14 cellular contexts compared by ENCODE assay signal in the genomic region with DNA sequence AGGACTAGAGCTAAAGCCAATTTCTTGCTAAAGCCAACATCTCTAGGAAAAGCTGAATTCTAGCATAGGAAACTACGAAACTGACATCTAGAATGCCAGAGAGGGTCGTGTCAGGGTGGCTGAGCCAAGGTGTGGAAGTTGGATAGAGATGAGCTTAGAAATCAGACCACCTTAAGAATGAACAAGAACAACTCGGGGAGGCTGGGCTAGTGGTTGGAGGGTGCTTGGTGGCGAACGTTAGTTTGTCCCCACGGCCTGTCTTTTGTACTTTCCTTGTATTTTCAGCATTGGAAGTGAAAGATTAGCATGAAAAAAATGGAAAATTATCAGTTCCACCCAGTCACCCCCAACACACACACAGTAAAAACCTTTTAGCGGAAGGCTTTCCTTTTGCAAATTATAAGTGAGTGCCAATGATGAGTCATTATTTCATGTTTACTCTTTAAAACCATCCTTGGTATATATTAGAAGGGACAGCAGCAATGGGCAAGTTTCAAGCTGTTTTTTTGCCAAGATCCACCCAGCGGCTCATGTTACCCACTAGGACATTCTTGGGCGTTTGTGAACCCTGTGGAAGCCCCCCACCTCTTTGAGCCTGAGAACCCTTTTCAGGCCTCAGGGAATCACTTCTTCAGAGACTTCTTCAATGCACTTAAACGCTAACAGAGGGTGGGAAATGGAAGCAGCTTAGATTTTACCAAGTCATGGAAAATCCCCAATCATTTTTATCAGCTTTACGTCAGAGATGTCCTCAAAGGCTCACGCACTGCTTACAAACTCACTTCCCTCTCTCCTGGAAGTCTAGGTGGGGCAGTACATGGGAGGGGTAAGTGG. TPM values are rescaled to one million over a fixed set of nuclear protein-coding genes. Genes with fewer than 3 reads are reported as not detected.
DNase-seq lines count a peak whose midpoint lies in the region; ATAC-seq and TF ChIP-seq lines count a peak whose summit lies in the region.
"Had no signal": no experiment of that assay in that cellular context is flagged by ENCODE, and none has a peak within 500 bp of the region (broad histone marks: within the 10 kb centered on the region; RNA-seq: fewer than 3 reads in every experiment).

No MANE protein-coding gene starts in this region.

- H3K4me3 ChIP-seq in right cardiac atrium (ENCODE audit: low read length) (no peak overlapping the region), left ventricle myocardium inferior (no peak overlapping the region)
- H3K4me3 ChIP-seq: BLaER1 had no signal

- no peaks in the 10 kb centered on the region for H3K36me3 ChIP-seq in left ventricle myocardium inferior
- H3K36me3 ChIP-seq: BLaER1 had no signal

- peak; percentile 64 to 85 for ATAC-seq in right cardiac atrium
- peak; percentile 58 for ATAC-seq in foreskin keratinocyte
- ATAC-seq: stimulated activated memory B cell treated with anti-CD40 and anti-IgM and Interleukin-4, amounts not matched to agents 10 μg/mL and 1 μg/mL and 100 μg/mL, for 72 hours had no signal

- DNase-seq in right cardiac atrium (no peak), left ventricle myocardium inferior (no peak), foreskin keratinocyte (peak; percentile 35 to 62), nephron progenitor cell (no peak), HUDEP-2 (lab: John Stamatoyannopoulos, UW; ENCODE audit: unreplicated experiment in 76 of 76) (no peak), NOMO-1 (lab: John Stamatoyannopoulos, UW; ENCODE audit: unreplicated experiment in 2 of 2) (no peak)
- DNase-seq in activated CD8-positive, alpha-beta memory T cell treated with anti-CD3 and anti-CD28 coated beads, Interleukin-2, amount 50 U/mL, for 4 hours: no peak
- DNase-seq: erythroblast, NCI-H510A had no signal

- intact Hi-C loops in right cardiac atrium (cut with DNase I): no loop called here
- intact Hi-C loops in left ventricle myocardium inferior (cut with micrococcal nuclease): no loop called here

- peaks cover 58% of the 10 kb centered on the region for H3K9me3 Mint-ChIP-seq in nephron progenitor cell
- H3K9me3 Mint-ChIP-seq: stimulated activated memory B cell treated with anti-CD40 and anti-IgM and Interleukin-4, amounts not matched to agents 10 μg/mL and 1 μg/mL and 100 μg/mL, for 72 hours had no signal

- no peak for TF ChIP-seq CTCF in left ventricle myocardium inferior (IDR thresholded peaks at IDR 0.05; ENCODE audit: borderline replicate concordance)
- no peak for TF ChIP-seq CTCF in VCaP (conservative IDR thresholded peaks at IDR 0.05)
- TF ChIP-seq CTCF in foreskin keratinocyte (conservative IDR thresholded peaks at IDR 0.05): no peak
- no peak for TF ChIP-seq CTCF in nephron progenitor cell (IDR thresholded peaks at IDR 0.05)

- H3K4me1 Mint-ChIP-seq in nephron progenitor cell: peaks cover 24% of the 10 kb centered on the region
- H3K4me1 Mint-ChIP-seq: stimulated activated memory B cell treated with anti-CD40 and anti-IgM and Interleukin-4, amounts not matched to agents 10 μg/mL and 1 μg/mL and 100 μg/mL, for 72 hours had no signal

- H3K27ac ChIP-seq in right cardiac atrium (ENCODE audit: low read length) (no peak overlapping the region), left ventricle myocardium inferior (replicated peaks) (no peak overlapping the region), VCaP (peak overlapping the region; percentile 60), foreskin keratinocyte (peak overlapping the region; percentile 77)
- H3K27ac ChIP-seq: BLaER1 had no signal

- H3K27me3 ChIP-seq in right cardiac atrium (ENCODE audit: control insufficient read depth, insufficient read depth) (no peaks in the 10 kb centered on the region), left ventricle myocardium inferior (ENCODE audit: low read depth) (no peaks in the 10 kb centered on the region), foreskin keratinocyte (no peaks in the 10 kb centered on the region)

- H3K4me1 ChIP-seq in right cardiac atrium (ENCODE audit: control insufficient read depth, insufficient read depth, low read length) (no peaks in the 10 kb centered on the region), left ventricle myocardium inferior (no peaks in the 10 kb centered on the region), foreskin keratinocyte (no peaks in the 10 kb centered on the region)

- H3K36me3 Mint-ChIP-seq in nephron progenitor cell (ENCODE audit: low read depth): no peaks in the 10 kb centered on the region
- H3K36me3 Mint-ChIP-seq: stimulated activated memory B cell treated with anti-CD40 and anti-IgM and Interleukin-4, amounts not matched to agents 10 μg/mL and 1 μg/mL and 100 μg/mL, for 72 hours had no signal

- 52% methylated on average over 12 of the region's 12 CpGs for WGBS in right cardiac atrium

- no peaks in the 10 kb centered on the region for H3K9me3 ChIP-seq in right cardiac atrium (ENCODE audit: control insufficient read depth, low read length)
- no peaks in the 10 kb centered on the region for H3K9me3 ChIP-seq in left ventricle myocardium inferior (replicated peaks)
- H3K9me3 ChIP-seq: BLaER1 had no signal

- H3K4me3 Mint-ChIP-seq in nephron progenitor cell: no peak overlapping the region
- H3K4me3 Mint-ChIP-seq: stimulated activated memory B cell treated with anti-CD40 and anti-IgM and Interleukin-4, amounts not matched to agents 10 μg/mL and 1 μg/mL and 100 μg/mL, for 72 hours had no signal

- peaks cover 3% of the 10 kb centered on the region for H3K27me3 Mint-ChIP-seq in nephron progenitor cell (ENCODE audit: low read depth, poor library complexity)
- H3K27me3 Mint-ChIP-seq: stimulated activated memory B cell treated with anti-CD40 and anti-IgM and Interleukin-4, amounts not matched to agents 10 μg/mL and 1 μg/mL and 100 μg/mL, for 72 hours had no signal

- no peak overlapping the region for H3K27ac Mint-ChIP-seq in nephron progenitor cell
- H3K27ac Mint-ChIP-seq: stimulated activated memory B cell treated with anti-CD40 and anti-IgM and Interleukin-4, amounts not matched to agents 10 μg/mL and 1 μg/mL and 100 μg/mL, for 72 hours had no signal

RNA-seq across cellular contexts. Expression of gene PPEF1, which starts 4.9 kb away (rescaled TPM):
- total RNA-seq in right cardiac atrium (1 to 10 TPM; 1.0 to 3.6 (median 2.8) TPM), left ventricle myocardium inferior (0.58 TPM), foreskin keratinocyte (not detected in 2 replicates)
- polyA plus RNA-seq in right cardiac atrium (0.36 TPM), foreskin keratinocyte (not detected in 2 replicates)
- total RNA-seq: kidney epithelial cell; T-helper 2 cell treated with Interferon-gamma antibody and Interleukin-4, amounts not matched to agents 100 ng/mL and 5 ng/mL, for 36 hours had no signal

RNA-seq across cellular contexts. Expression of gene RS1, which starts 30.7 kb away (rescaled TPM):
- not detected for total RNA-seq in right cardiac atrium
- not detected for polyA plus RNA-seq in right cardiac atrium
- total RNA-seq in left ventricle myocardium inferior: not detected
- not detected in 2 replicates for total RNA-seq in foreskin keratinocyte
- not detected in 2 replicates for polyA plus RNA-seq in foreskin keratinocyte
- total RNA-seq: kidney epithelial cell; T-helper 2 cell treated with Interferon-gamma antibody and Interleukin-4, amounts not matched to agents 100 ng/mL and 5 ng/mL, for 36 hours had no signal

Comparison
In these comparisons a context has a peak if more than half of its experiments do, and no peak if none do; other contexts are left out.
1. DNase-seq: peak in foreskin keratinocyte (2 of 2); none in right cardiac atrium (0 of 3), left ventricle myocardium inferior (single experiment), nephron progenitor cell (single experiment), HUDEP-2 (0 of 76), NOMO-1 (0 of 2) and activated CD8-positive, alpha-beta memory T cell treated with anti-CD3 and anti-CD28 coated beads, Interleukin-2, amount 50 U/mL, for 4 hours (single experiment).
2. H3K27ac ChIP-seq: peak in VCaP (single experiment) and foreskin keratinocyte (single experiment); none in right cardiac atrium (single experiment) and left ventricle myocardium inferior (single experiment).